In genomic region chr19:40055832-40056504, GRCh38 we compare ENCODE assay signal across 1 cellular context.
TF ChIP-seq lines count a peak whose summit lies in the region.

Gene ZNF780B (minus strand): TSS chr19:40056231. CDS start chr19:40050332, 5,899 bp downstream.

TF ChIP-seq in A549, 52 proteins besides CTCF, POLR2A, EP300 and RAD21 (continued from another document):
- TF ChIP-seq BCL3 (IDR thresholded peaks at IDR 0.05), result peak; percentile 60; the same call in 1 of the 3 replicates
- no peak for TF ChIP-seq KDM5A (IDR thresholded peaks at IDR 0.05)
